In genomic region chr20:32336918-32337347, GRCh38 we compare ENCODE assay signal across 8 cellular contexts. TPM values are rescaled to one million over a fixed set of nuclear protein-coding genes. Genes with fewer than 3 reads are reported as not detected.
DNase-seq lines count a peak whose midpoint lies in the region; ATAC-seq and TF ChIP-seq lines count a peak whose summit lies in the region.

No MANE protein-coding gene starts in this region.

- H3K79me2 ChIP-seq in neural cell (replicated peaks; ENCODE audit: insufficient read depth, low read length) = no peaks in the 10 kb centered on the region

- no peak overlapping the region for H3K4me3 Mint-ChIP-seq in activated T-cell treated with anti-CD3 and anti-CD28 coated beads, Interleukin-2, amount 50 U/mL, for 72 hours

- H3K27ac Mint-ChIP-seq in activated T-cell treated with anti-CD3 and anti-CD28 coated beads, Interleukin-2, amount 50 U/mL, for 72 hours = no peak overlapping the region

- ATAC-seq in left ventricle myocardium superior = no peak
- no peak for ATAC-seq in activated T-cell treated with anti-CD3 and anti-CD28 coated beads, Interleukin-2, amount 50 U/mL, for 72 hours (replicated peaks in 1 of 2)

- no peaks in the 10 kb centered on the region for H3F3A ChIP-seq in neural cell (ENCODE audit: insufficient read depth, low read length, poor library complexity, severe bottlenecking)

- no peak for TF ChIP-seq EP300 in neural cell (conservative IDR thresholded peaks at IDR 0.05; ENCODE audit: poor library complexity, severe bottlenecking)

- no peaks in the 10 kb centered on the region for H3K9me3 Mint-ChIP-seq in activated T-cell treated with anti-CD3 and anti-CD28 coated beads, Interleukin-2, amount 50 U/mL, for 72 hours

- peak; percentile 51 for TF ChIP-seq RAD21 in neural cell (conservative IDR thresholded peaks at IDR 0.05)

- H3K27me3 ChIP-seq in left ventricle myocardium inferior (ENCODE audit: low read depth) = no peaks in the 10 kb centered on the region
- H3K27me3 ChIP-seq in neural cell (ENCODE audit: insufficient read depth, low read depth, low read length) = no peaks in the 10 kb centered on the region

- intact Hi-C loops in left ventricle myocardium inferior (cut with micrococcal nuclease) (no loop called here), left ventricle myocardium superior (cut with micrococcal nuclease) (no loop called here)

- no peak overlapping the region for H3K27ac ChIP-seq in left ventricle myocardium inferior (replicated peaks)
- no peak overlapping the region for H3K27ac ChIP-seq in neural cell (ENCODE audit: low read length)

- no peak overlapping the region for H2AFZ ChIP-seq in neural cell (ENCODE audit: low read depth, low read length)

- no peak for DNase-seq in left ventricle myocardium inferior
- DNase-seq in left ventricle myocardium superior = no peak
- peak; percentile 49 for DNase-seq in NOMO-1 treated with dmso at 0.1 percent for 144 hours (lab: John Stamatoyannopoulos, UW; ENCODE audit: unreplicated experiment)
- peak; percentile 69 for DNase-seq in choroid plexus epithelial cell (ENCODE audit: low read depth)
- DNase-seq in C1 segment of cervical spinal cord (lab: John Stamatoyannopoulos, UW) = no peak
- no peak for DNase-seq in activated T-cell treated with anti-CD3 and anti-CD28 coated beads, Interleukin-2, amount 50 U/mL, for 72 hours
- DNase-seq in effector CD4-positive, alpha-beta T cell = no peak

- peaks cover 3 to 21% of the 10 kb centered on the region in 2 donors for H3K36me3 Mint-ChIP-seq in activated T-cell treated with anti-CD3 and anti-CD28 coated beads, Interleukin-2, amount 50 U/mL, for 72 hours (ENCODE audit: insufficient read depth in 2 of 2)

- peaks cover 51% of the 10 kb centered on the region for H3K4me1 ChIP-seq in left ventricle myocardium inferior

- no peak overlapping the region for H3K4me3 ChIP-seq in left ventricle myocardium inferior
- H3K4me3 ChIP-seq in choroid plexus epithelial cell (ENCODE audit: low read depth, low read length) = no peak overlapping the region
- H3K4me3 ChIP-seq in neural cell (ENCODE audit: low read length) = no peak overlapping the region

- H3K9me3 ChIP-seq in left ventricle myocardium inferior (replicated peaks) (no peaks in the 10 kb centered on the region), neural cell (ENCODE audit: low read length) (no peaks in the 10 kb centered on the region)

- H3K9me2 ChIP-seq in neural cell (ENCODE audit: insufficient read depth, low read length) = no peaks in the 10 kb centered on the region

- H3K27me3 Mint-ChIP-seq in activated T-cell treated with anti-CD3 and anti-CD28 coated beads, Interleukin-2, amount 50 U/mL, for 72 hours (ENCODE audit: low read depth) = no peaks in the 10 kb centered on the region

- H3K9ac ChIP-seq in neural cell (ENCODE audit: low read length) = no peak overlapping the region

- no peak overlapping the region for H3K4me2 ChIP-seq in neural cell (ENCODE audit: low read length)

- no peaks in the 10 kb centered on the region for H4K20me1 ChIP-seq in neural cell (ENCODE audit: insufficient read depth)

- H3K4me1 Mint-ChIP-seq in activated T-cell treated with anti-CD3 and anti-CD28 coated beads, Interleukin-2, amount 50 U/mL, for 72 hours (ENCODE audit: low read depth) = peaks cover 49% of the 10 kb centered on the region

- H3K36me3 ChIP-seq in left ventricle myocardium inferior (peaks cover 5% of the 10 kb centered on the region), neural cell (ENCODE audit: insufficient read depth, low read length) (no peaks in the 10 kb centered on the region)

- TF ChIP-seq CTCF in left ventricle myocardium inferior (IDR thresholded peaks at IDR 0.05; ENCODE audit: borderline replicate concordance) (peak; percentile 65), choroid plexus epithelial cell (conservative IDR thresholded peaks at IDR 0.05; ENCODE audit: low read depth, low read length) (peak; percentile 73), neural cell (IDR thresholded peaks at IDR 0.05; ENCODE audit: poor library complexity, severe bottlenecking) (peak; percentile 57)

TF ChIP-seq in neural cell, 6 proteins besides CTCF, POLR2A, EP300 and RAD21:
- peak; percentile 62 for TF ChIP-seq SMC3 (conservative IDR thresholded peaks at IDR 0.05; ENCODE audit: poor library complexity)
- TF ChIP-seq EZH2 (IDR thresholded peaks at IDR 0.05; ENCODE audit: borderline replicate concordance, insufficient read depth, low read length, poor library complexity, severe bottlenecking) = no peak
- TF ChIP-seq REST (IDR thresholded peaks at IDR 0.05; ENCODE audit: borderline replicate concordance) = no peak
TF ChIP-seq in neural cell: peak in this region for 1.

RNA-seq across cellular contexts. Expression of gene ASXL1, which starts 21.2 kb away (rescaled TPM):
- 25.0 TPM for total RNA-seq in left ventricle myocardium inferior
- 25.7 TPM for total RNA-seq in left ventricle myocardium superior
- polyA plus RNA-seq in neural cell = 45.9 and 49.1 TPM in 2 replicates
- 73.3 and 87.1 TPM in 2 replicates for polyA minus RNA-seq in neural cell
- total RNA-seq in activated T-cell treated with anti-CD3 and anti-CD28 coated beads, Interleukin-2, amount 50 U/mL, for 72 hours = 100 to 1,000 TPM; 158 to 168 TPM

RNA-seq across cellular contexts. Expression of gene KIF3B, which starts 59.5 kb away (rescaled TPM):
- 9.9 TPM for total RNA-seq in left ventricle myocardium inferior
- total RNA-seq in left ventricle myocardium superior = 9.1 TPM
- polyA plus RNA-seq in neural cell = 49.4 and 53.0 TPM in 2 replicates
- polyA minus RNA-seq in neural cell = 85.7 and 91.8 TPM in 2 replicates
- total RNA-seq in activated T-cell treated with anti-CD3 and anti-CD28 coated beads, Interleukin-2, amount 50 U/mL, for 72 hours = 10 to 100 TPM; 30.3 to 37.9 TPM

Comparison
In these comparisons a context has a peak if more than half of its experiments do, and no peak if none do; other contexts are left out.
1. DNase-seq: peak in NOMO-1 treated with dmso at 0.1 percent for 144 hours (single experiment) and choroid plexus epithelial cell (single experiment); none in left ventricle myocardium inferior (single experiment), left ventricle myocardium superior (single experiment), C1 segment of cervical spinal cord (0 of 14), activated T-cell treated with anti-CD3 and anti-CD28 coated beads, Interleukin-2, amount 50 U/mL, for 72 hours (0 of 2) and effector CD4-positive, alpha-beta T cell (single experiment).
2. Peak in every context shown above with its lines, with median percentiles within 50 percentile points of each other: CTCF ChIP-seq.